In the genomic region with DNA sequence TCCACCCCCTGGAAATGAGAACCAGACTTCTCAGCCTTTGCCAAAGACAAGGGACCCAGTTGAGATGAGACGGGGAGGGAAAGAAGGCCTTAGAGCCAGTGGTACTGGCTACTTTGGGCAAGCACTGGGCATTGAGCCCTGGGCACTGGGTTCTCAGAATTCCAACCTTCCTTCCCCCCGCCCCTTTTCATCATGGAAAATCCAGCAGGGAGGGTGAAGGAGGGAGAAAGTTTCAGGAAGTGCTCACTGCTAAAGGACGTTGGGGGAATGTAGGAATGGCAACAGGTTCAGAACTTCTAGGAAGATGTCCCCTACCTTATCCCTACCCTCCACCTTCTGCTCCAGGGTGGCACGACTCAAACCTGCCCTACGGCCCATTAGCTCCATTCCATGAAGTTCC, we compare ENCODE assay signal across 1 cellular context.
TF ChIP-seq lines count a peak whose summit lies in the region.

No MANE protein-coding gene starts in this region.

TF ChIP-seq in HCT116, 20 proteins besides CTCF, POLR2A, EP300 and RAD21:
- TF ChIP-seq EZH2 (IDR thresholded peaks at IDR 0.05) (no peak), SIN3A (IDR thresholded peaks at IDR 0.05; ENCODE audit: low read depth) (no peak), JUND (IDR thresholded peaks at IDR 0.05) (no peak), CBX3 (IDR thresholded peaks at IDR 0.05; ENCODE audit: low read depth) (no peak), EZH2phosphoT487 (IDR thresholded peaks at IDR 0.05; ENCODE audit: borderline replicate concordance) (no peak), EGR1 (IDR thresholded peaks at IDR 0.05; ENCODE audit: low read depth) (no peak), YY1 (IDR thresholded peaks at IDR 0.05; ENCODE audit: extremely low read depth, insufficient replicate concordance, low read depth, low read length) (no peak), SP1 (IDR thresholded peaks at IDR 0.05; ENCODE audit: low read depth) (no peak), SRF (IDR thresholded peaks at IDR 0.05; ENCODE audit: low read depth) (no peak), ZNF274 (IDR thresholded peaks at IDR 0.05; ENCODE audit: low read depth, low read length) (no peak), POLR2AphosphoS5 (IDR thresholded peaks at IDR 0.05; ENCODE audit: low read depth, low read length) (no peak), CEBPB (IDR thresholded peaks at IDR 0.05; ENCODE audit: low read depth) (no peak), ZFX (IDR thresholded peaks at IDR 0.05) (no peak), TCF7L2 (IDR thresholded peaks at IDR 0.05; ENCODE audit: borderline replicate concordance, extremely low read depth, insufficient read depth, insufficient read length) (no peak), ELF1 (IDR thresholded peaks at IDR 0.05; ENCODE audit: borderline replicate concordance, low read depth) (no peak)
- TF ChIP-seq, protein P1, sequence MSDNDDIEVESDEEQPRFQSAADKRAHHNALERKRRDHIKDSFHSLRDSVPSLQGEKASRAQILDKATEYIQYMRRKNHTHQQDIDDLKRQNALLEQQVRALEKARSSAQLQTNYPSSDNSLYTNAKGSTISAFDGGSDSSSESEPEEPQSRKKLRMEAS (IDR thresholded peaks at IDR 0.05) = no peak
- TF ChIP-seq, protein P2, sequence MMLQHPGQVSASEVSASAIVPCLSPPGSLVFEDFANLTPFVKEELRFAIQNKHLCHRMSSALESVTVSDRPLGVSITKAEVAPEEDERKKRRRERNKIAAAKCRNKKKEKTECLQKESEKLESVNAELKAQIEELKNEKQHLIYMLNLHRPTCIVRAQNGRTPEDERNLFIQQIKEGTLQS (IDR thresholded peaks at IDR 0.05) = no peak
- TF ChIP-seq, protein P3, sequence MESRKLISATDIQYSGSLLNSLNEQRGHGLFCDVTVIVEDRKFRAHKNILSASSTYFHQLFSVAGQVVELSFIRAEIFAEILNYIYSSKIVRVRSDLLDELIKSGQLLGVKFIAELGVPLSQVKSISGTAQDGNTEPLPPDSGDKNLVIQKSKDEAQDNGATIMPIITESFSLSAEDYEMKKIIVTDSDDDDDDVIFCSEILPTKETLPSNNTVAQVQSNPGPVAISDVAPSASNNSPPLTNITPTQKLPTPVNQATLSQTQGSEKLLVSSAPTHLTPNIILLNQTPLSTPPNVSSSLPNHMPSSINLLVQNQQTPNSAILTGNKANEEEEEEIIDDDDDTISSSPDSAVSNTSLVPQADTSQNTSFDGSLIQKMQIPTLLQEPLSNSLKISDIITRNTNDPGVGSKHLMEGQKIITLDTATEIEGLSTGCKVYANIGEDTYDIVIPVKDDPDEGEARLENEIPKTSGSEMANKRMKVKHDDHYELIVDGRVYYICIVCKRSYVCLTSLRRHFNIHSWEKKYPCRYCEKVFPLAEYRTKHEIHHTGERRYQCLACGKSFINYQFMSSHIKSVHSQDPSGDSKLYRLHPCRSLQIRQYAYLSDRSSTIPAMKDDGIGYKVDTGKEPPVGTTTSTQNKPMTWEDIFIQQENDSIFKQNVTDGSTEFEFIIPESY (IDR thresholded peaks at IDR 0.05; ENCODE audit: extremely low read depth, insufficient replicate concordance, low read length) = no peak
- TF ChIP-seq, protein P4, sequence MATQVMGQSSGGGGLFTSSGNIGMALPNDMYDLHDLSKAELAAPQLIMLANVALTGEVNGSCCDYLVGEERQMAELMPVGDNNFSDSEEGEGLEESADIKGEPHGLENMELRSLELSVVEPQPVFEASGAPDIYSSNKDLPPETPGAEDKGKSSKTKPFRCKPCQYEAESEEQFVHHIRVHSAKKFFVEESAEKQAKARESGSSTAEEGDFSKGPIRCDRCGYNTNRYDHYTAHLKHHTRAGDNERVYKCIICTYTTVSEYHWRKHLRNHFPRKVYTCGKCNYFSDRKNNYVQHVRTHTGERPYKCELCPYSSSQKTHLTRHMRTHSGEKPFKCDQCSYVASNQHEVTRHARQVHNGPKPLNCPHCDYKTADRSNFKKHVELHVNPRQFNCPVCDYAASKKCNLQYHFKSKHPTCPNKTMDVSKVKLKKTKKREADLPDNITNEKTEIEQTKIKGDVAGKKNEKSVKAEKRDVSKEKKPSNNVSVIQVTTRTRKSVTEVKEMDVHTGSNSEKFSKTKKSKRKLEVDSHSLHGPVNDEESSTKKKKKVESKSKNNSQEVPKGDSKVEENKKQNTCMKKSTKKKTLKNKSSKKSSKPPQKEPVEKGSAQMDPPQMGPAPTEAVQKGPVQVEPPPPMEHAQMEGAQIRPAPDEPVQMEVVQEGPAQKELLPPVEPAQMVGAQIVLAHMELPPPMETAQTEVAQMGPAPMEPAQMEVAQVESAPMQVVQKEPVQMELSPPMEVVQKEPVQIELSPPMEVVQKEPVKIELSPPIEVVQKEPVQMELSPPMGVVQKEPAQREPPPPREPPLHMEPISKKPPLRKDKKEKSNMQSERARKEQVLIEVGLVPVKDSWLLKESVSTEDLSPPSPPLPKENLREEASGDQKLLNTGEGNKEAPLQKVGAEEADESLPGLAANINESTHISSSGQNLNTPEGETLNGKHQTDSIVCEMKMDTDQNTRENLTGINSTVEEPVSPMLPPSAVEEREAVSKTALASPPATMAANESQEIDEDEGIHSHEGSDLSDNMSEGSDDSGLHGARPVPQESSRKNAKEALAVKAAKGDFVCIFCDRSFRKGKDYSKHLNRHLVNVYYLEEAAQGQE (IDR thresholded peaks at IDR 0.05; ENCODE audit: low read depth) = no peak
